Comparison of ENCODE assay signal across 20 cellular contexts in genomic region chr1:70153739-70154138, GRCh38. TPM values are rescaled to one million over a fixed set of nuclear protein-coding genes. Genes with fewer than 3 reads are reported as not detected.
DNase-seq lines count a peak whose midpoint lies in the region; ATAC-seq, FAIRE-seq and TF ChIP-seq lines count a peak whose summit lies in the region.
"Had no signal": no experiment of that assay in that cellular context is flagged by ENCODE, and none has a peak within 500 bp of the region (broad histone marks: within the 10 kb centered on the region; RNA-seq: fewer than 3 reads in every experiment).

No MANE protein-coding gene starts in this region.

- no peak overlapping the region for H3K4me3 ChIP-seq in K562
- H3K4me3 ChIP-seq: BLaER1, GM23338 had no signal

- TF ChIP-seq POLR2A in K562 (conservative IDR thresholded peaks at IDR 0.05): no peak

- DNase-seq in DMS53 (lab: John Stamatoyannopoulos, UW) (peak; percentile 23), DMS53 treated with DMSO at 0.1 percent for 48 hours (lab: John Stamatoyannopoulos, UW; ENCODE audit: unreplicated experiment) (no peak), K562 (ENCODE audit: extremely low read depth in 1 of 4, low spot score in 3 of 4) (no peak), MCF 10A (ENCODE audit: unreplicated experiment) (no peak), Right ventricle myocardium superior (no peak)
- DNase-seq in stimulated activated naive CD8-positive, alpha-beta T cell treated with anti-CD3 and anti-CD28 coated beads, Interleukin-15, amount 100 ng/mL, for 72 hours: no peak
- DNase-seq in stimulated activated naive CD8-positive, alpha-beta T cell treated with anti-CD3 and anti-CD28 coated beads, Interleukin-15, Interleukin-2, amounts not matched to agents 100 U/mL and 50 U/mL, for 24 hours: no peak
- DNase-seq: Caco-2; CD4-positive, CD25-positive, alpha-beta regulatory T cell; CD8-positive, alpha-beta T cell; DMS153; DMS79 treated with DMSO at 0.1 percent for 48 hours; H9 had no signal

- no peaks in the 10 kb centered on the region for H3K9me1 ChIP-seq in K562 (ENCODE audit: control insufficient read depth, insufficient read depth, low read length)

- TF ChIP-seq CTCF in K562 (IDR thresholded peaks at IDR 0.05 in 2 of 3, conservative IDR thresholded peaks at IDR 0.05 in 1 of 3; ENCODE audit: insufficient read depth in 2 of 3, low read depth in 1 of 3, low read length in 3 of 3) (no peak), MCF 10A (IDR thresholded peaks at IDR 0.05; ENCODE audit: unreplicated experiment) (no peak)

- H3K4me1 ChIP-seq in K562 (replicated peaks in 1 of 2; ENCODE audit: control insufficient read depth in 2 of 2, insufficient read depth in 2 of 2, low read length in 2 of 2): no peaks in the 10 kb centered on the region
- H3K4me1 ChIP-seq: BLaER1, Caco-2 had no signal

- no peak for TF ChIP-seq EP300 in K562 (IDR thresholded peaks at IDR 0.05; ENCODE audit: low read length)

- in situ Hi-C loops in K562 (cut with MboI): no loop called here

- no peak overlapping the region for H3K9ac ChIP-seq in K562 (ENCODE audit: insufficient read depth in 1 of 2, low read depth in 2 of 2, low read length in 2 of 2)
- H3K9ac ChIP-seq: BLaER1 had no signal

- WGBS in K562 (ENCODE audit: insufficient coverage, low coverage, missing lambda C conversion rate): 66% methylated on average over 3 of the region's 3 CpGs

- intact Hi-C loops in K562 (cut with micrococcal nuclease): no loop called here
- intact Hi-C loops in MCF 10A (cut with micrococcal nuclease): no loop called here
- intact Hi-C loops in Right ventricle myocardium superior (cut with DNase I): no loop called here

- peak; percentile 48 for ATAC-seq in stimulated activated naive CD8-positive, alpha-beta T cell treated with anti-CD3 and anti-CD28 coated beads, Interleukin-15, amount 100 ng/mL, for 72 hours
- no peak for ATAC-seq in stimulated activated naive CD8-positive, alpha-beta T cell treated with anti-CD3 and anti-CD28 coated beads, Interleukin-15, Interleukin-2, amounts not matched to agents 100 U/mL and 50 U/mL, for 24 hours
- ATAC-seq in K562 (peak; percentile 71), Right ventricle myocardium superior (ENCODE audit: poor library complexity) (no peak), HG02571 (IDR thresholded peaks at IDR 0.05; ENCODE audit: unreplicated experiment) (no peak)
- ATAC-seq: CD8-positive, alpha-beta T cell; GM23338 had no signal

- POLR2A ChIA-PET in K562 (lab: Yijun Ruan, JAX) (no interaction called here), MCF 10A (lab: Yijun Ruan, JAX) (no interaction called here)

- H3K27ac ChIP-seq in K562 (ENCODE audit: extremely low read depth, low read depth, low read length): no peak overlapping the region
- H3K27ac ChIP-seq: 22Rv1, BLaER1, C4-2B had no signal

- H3K79me2 ChIP-seq in K562 (ENCODE audit: control insufficient read depth, insufficient read depth, low read length): no peaks in the 10 kb centered on the region

- no peaks in the 10 kb centered on the region for H3K27me3 ChIP-seq in K562 (ENCODE audit: control insufficient read depth in 2 of 2, insufficient read depth in 2 of 2, low read length in 2 of 2)
- H3K27me3 ChIP-seq: BLaER1 had no signal

- no peak overlapping the region for H3K4me3 Mint-ChIP-seq in stimulated activated naive CD8-positive, alpha-beta T cell treated with anti-CD3 and anti-CD28 coated beads, Interleukin-15, amount 100 ng/mL, for 72 hours
- H3K4me3 Mint-ChIP-seq in MCF 10A (ENCODE audit: unreplicated experiment): no peak overlapping the region
- H3K4me3 Mint-ChIP-seq: B cell; CD4-positive, CD25-positive, alpha-beta regulatory T cell; CD8-positive, alpha-beta T cell; GM23338; H9 had no signal

- H3K4me2 ChIP-seq in K562 (ENCODE audit: insufficient read depth, low read length): no peak overlapping the region
- H3K4me2 ChIP-seq: BLaER1, GM23338 had no signal

- H4K20me1 ChIP-seq in K562 (replicated peaks; ENCODE audit: control insufficient read depth, insufficient read depth, low read length): no peaks in the 10 kb centered on the region
- H4K20me1 ChIP-seq: BLaER1 had no signal

- peaks cover 2% of the 10 kb centered on the region; the same call in 2 of the 3 replicates for H3K36me3 ChIP-seq in K562 (ENCODE audit: control insufficient read depth, insufficient read depth, low read length)

- no peaks in the 10 kb centered on the region for H3K9me3 ChIP-seq in K562 (replicated peaks; ENCODE audit: control insufficient read depth, insufficient read depth, low read depth, low read length)
- H3K9me3 ChIP-seq: BLaER1, Caco-2 had no signal

- no peaks in the 10 kb centered on the region for H3K27me3 Mint-ChIP-seq in stimulated activated naive CD8-positive, alpha-beta T cell treated with anti-CD3 and anti-CD28 coated beads, Interleukin-15, amount 100 ng/mL, for 72 hours
- no peaks in the 10 kb centered on the region for H3K27me3 Mint-ChIP-seq in MCF 10A (ENCODE audit: insufficient read depth, unreplicated experiment)
- H3K27me3 Mint-ChIP-seq: B cell; CD4-positive, CD25-positive, alpha-beta regulatory T cell had no signal

- H3K9me3 Mint-ChIP-seq in stimulated activated naive CD8-positive, alpha-beta T cell treated with anti-CD3 and anti-CD28 coated beads, Interleukin-15, amount 100 ng/mL, for 72 hours: no peaks in the 10 kb centered on the region
- H3K9me3 Mint-ChIP-seq in MCF 10A (ENCODE audit: unreplicated experiment): no peaks in the 10 kb centered on the region
- H3K9me3 Mint-ChIP-seq: CD4-positive, CD25-positive, alpha-beta regulatory T cell; CD8-positive, alpha-beta T cell; GM23338; H9 had no signal

- H3K36me3 Mint-ChIP-seq in MCF 10A (ENCODE audit: insufficient read depth, unreplicated experiment): peaks cover 12% of the 10 kb centered on the region

- H2AFZ ChIP-seq in K562 (ENCODE audit: low read depth, low read length): no peak overlapping the region
- H2AFZ ChIP-seq: GM23338 had no signal

- no peak for FAIRE-seq in K562 (lab: Jason Lieb, UNC)
- FAIRE-seq: G401.6 had no signal

- no peak overlapping the region for H3K27ac Mint-ChIP-seq in stimulated activated naive CD8-positive, alpha-beta T cell treated with anti-CD3 and anti-CD28 coated beads, Interleukin-15, amount 100 ng/mL, for 72 hours
- no peak overlapping the region for H3K27ac Mint-ChIP-seq in MCF 10A (ENCODE audit: low read depth, unreplicated experiment)
- H3K27ac Mint-ChIP-seq: B cell; CD8-positive, alpha-beta T cell; GM23338; H9 had no signal

- no TSS peak for BruUV-seq in K562 (replicated peaks; lab: Mats Ljungman, UMichigan)
- BruUV-seq in MCF 10A (replicated peaks; lab: Mats Ljungman, UMichigan): no TSS peak

- TF ChIP-seq RAD21 in K562 (CRISPR knock-in tag; conservative IDR thresholded peaks at IDR 0.05 in 1 of 2, IDR thresholded peaks at IDR 0.05 in 1 of 2): no peak

- CTCF ChIA-PET in K562 (lab: Yijun Ruan, JAX; ENCODE audit: low intra/inter-chr PET ratio): no interaction called here
- CTCF ChIA-PET in MCF 10A (lab: Yijun Ruan, JAX): no interaction called here

- no peaks in the 10 kb centered on the region for H3K4me1 Mint-ChIP-seq in stimulated activated naive CD8-positive, alpha-beta T cell treated with anti-CD3 and anti-CD28 coated beads, Interleukin-15, amount 100 ng/mL, for 72 hours
- no peaks in the 10 kb centered on the region for H3K4me1 Mint-ChIP-seq in MCF 10A (ENCODE audit: insufficient read depth, unreplicated experiment)
- H3K4me1 Mint-ChIP-seq: B cell, H9 had no signal

TF ChIP-seq in K562, 482 proteins besides CTCF, POLR2A, EP300 and RAD21 (continues in another document):
- peak; percentile 60 for TF ChIP-seq ZNF121 (CRISPR knock-in tag; conservative IDR thresholded peaks at IDR 0.05)
- TF ChIP-seq ZNF384 (IDR thresholded peaks at IDR 0.05; ENCODE audit: low read depth, low read length): peak; percentile 79
- peak; percentile 44; the same call in 1 of the 2 replicates for TF ChIP-seq ZBTB33 (CRISPR knock-in tag; IDR thresholded peaks at IDR 0.05)

RNA-seq across cellular contexts. Expression of gene LRRC40, which starts 51.6 kb away (rescaled TPM):
- 9.0 and 30.2 TPM in 2 replicates for total RNA-seq in K562 (2011; cell fraction: chromatin; rRNA removed; ENCODE audit: low replicate concordance)
- total RNA-seq in K562 (2011; cell fraction: nucleolus; rRNA removed): 4.3 and 5.8 TPM in 2 replicates
- 10.1 and 12.4 TPM in 2 replicates for total RNA-seq in K562 (2011; cell fraction: nucleoplasm; rRNA removed)
- total RNA-seq in K562 (2014; rRNA removed) (14.4 and 16.1 TPM in 2 replicates), K562 (2014; rRNA removed; fragmentation: Illumina TruSeq; extraction: Trizol) (30.9 and 34.2 TPM in 2 replicates), K562 (2015; rRNA removed; fragmentation: Illumina TruSeq; extraction: Trizol) (27.1 and 31.4 TPM in 2 replicates), K562 (2021) (18.1 and 18.2 TPM in 2 replicates), MCF 10A (2022) (14.7 and 14.9 TPM in 2 replicates), Right ventricle myocardium superior (10.2 TPM)
- polyA plus RNA-seq in K562 (2011; rRNA removed) (24.9 and 33.7 TPM in 2 replicates), K562 (2014; fragmentation: Illumina TruSeq; extraction: Trizol) (23.3 and 28.5 TPM in 2 replicates), K562 (2014; fragmentation: Nextera tagmentation; extraction: Ambion mirVana) (10 to 100 TPM; 32.2 to 36.2 TPM), K562 (2014; rRNA removed) (19.9 and 20.4 TPM in 2 replicates)
- polyA plus RNA-seq in K562 (2011; cell fraction: cytosol; rRNA removed): 3.9 and 11.4 TPM in 2 replicates
- 6.1 and 9.9 TPM in 2 replicates for polyA plus RNA-seq in K562 (2011; cell fraction: nucleus; rRNA removed)
- polyA plus RNA-seq in K562 (2012): 13.8 and 16.1 TPM in 2 replicates
- polyA minus RNA-seq in K562 (2011; rRNA and poly(A)+ RNA removed): 29.6 and 33.5 TPM in 2 replicates
- polyA minus RNA-seq in K562 (2011; cell fraction: cytosol; rRNA and poly(A)+ RNA removed): 8.5 and 12.5 TPM in 2 replicates
- polyA minus RNA-seq in K562 (2011; cell fraction: nucleus; rRNA and poly(A)+ RNA removed): 10.2 and 21.0 TPM in 2 replicates

Comparison
In these comparisons a context has a peak if more than half of its experiments do, and no peak if none do; other contexts are left out.
1. ATAC-seq: peak in stimulated activated naive CD8-positive, alpha-beta T cell treated with anti-CD3 and anti-CD28 coated beads, Interleukin-15, amount 100 ng/mL, for 72 hours (single experiment) and K562 (single experiment); none in stimulated activated naive CD8-positive, alpha-beta T cell treated with anti-CD3 and anti-CD28 coated beads, Interleukin-15, Interleukin-2, amounts not matched to agents 100 U/mL and 50 U/mL, for 24 hours (single experiment), Right ventricle myocardium superior (single experiment) and HG02571 (single experiment).